23 cellular contexts compared by ENCODE assay signal in the genomic region with DNA sequence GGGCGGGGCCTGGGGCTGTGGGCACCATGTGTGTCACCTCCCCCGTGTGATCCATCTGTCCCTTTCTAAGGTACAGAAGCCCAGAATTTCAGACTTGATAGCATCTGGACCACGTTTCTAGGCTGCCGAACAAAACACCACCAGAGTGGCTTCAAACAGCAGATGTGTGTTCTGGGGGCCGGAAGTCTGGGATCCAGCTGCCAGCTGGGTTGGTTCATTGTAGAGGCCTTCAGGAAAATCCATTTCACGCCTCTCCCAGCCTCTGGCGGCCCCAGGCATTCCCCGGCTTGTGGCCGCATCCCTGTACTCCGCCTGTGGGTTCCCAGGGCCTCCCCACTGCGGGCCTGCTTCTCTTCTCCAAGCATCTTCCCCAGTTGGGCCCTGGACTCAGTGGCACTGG. TPM values are rescaled to one million over a fixed set of nuclear protein-coding genes. Genes with fewer than 3 reads are reported as not detected.
DNase-seq lines count a peak whose midpoint lies in the region; ATAC-seq and TF ChIP-seq lines count a peak whose summit lies in the region.
"Had no signal": no experiment of that assay in that cellular context is flagged by ENCODE, and none has a peak within 500 bp of the region (broad histone marks: within the 10 kb centered on the region; RNA-seq: fewer than 3 reads in every experiment).

No MANE protein-coding gene starts in this region.

- peak overlapping the region; percentile 78 for H3K27ac Mint-ChIP-seq in CD4-positive, alpha-beta T cell
- no peak overlapping the region for H3K27ac Mint-ChIP-seq in activated T-helper 17 cell treated with anti-CD3 and anti-CD28 coated beads, Interleukin-2, amount 50 U/mL, for 72 hours
- no peak overlapping the region for H3K27ac Mint-ChIP-seq in activated CD8-positive, alpha-beta memory T cell treated with anti-CD3 and anti-CD28 coated beads, Interleukin-2, amount 10 ng/mL, durations not matched to agents 7 days and 5 days

- H3K27ac ChIP-seq in CD4-positive, alpha-beta T cell (ENCODE audit: low read depth, low read length), result no peak overlapping the region
- no peak overlapping the region for H3K27ac ChIP-seq in sigmoid colon
- H3K27ac ChIP-seq: 22Rv1, GM23248, HL-60 had no signal

- no peaks in the 10 kb centered on the region for H3K9me3 ChIP-seq in CD4-positive, alpha-beta T cell (ENCODE audit: control insufficient read depth, low read length)
- no peaks in the 10 kb centered on the region for H3K9me3 ChIP-seq in sigmoid colon
- H3K9me3 ChIP-seq: HAP-1 had no signal

- WGBS in sigmoid colon, 2 donors, result 88 to 89% methylated on average over 11 of the region's 11 CpGs

- CTCF ChIA-PET in CD4-positive, alpha-beta T cell (lab: Charles Lee), result no interaction called here
- CTCF ChIA-PET in activated CD8-positive, alpha-beta memory T cell treated with anti-CD3 and anti-CD28 coated beads, Interleukin-2, amount 10 ng/mL, durations not matched to agents 7 days and 5 days (lab: Charles Lee), result no interaction called here

- H3K9me3 Mint-ChIP-seq in CD4-positive, alpha-beta T cell, result no peaks in the 10 kb centered on the region
- no peaks in the 10 kb centered on the region for H3K9me3 Mint-ChIP-seq in activated T-helper 17 cell treated with anti-CD3 and anti-CD28 coated beads, Interleukin-2, amount 50 U/mL, for 72 hours
- peaks cover under 1% of the 10 kb centered on the region for H3K9me3 Mint-ChIP-seq in activated CD8-positive, alpha-beta memory T cell treated with anti-CD3 and anti-CD28 coated beads, Interleukin-2, amount 10 ng/mL, durations not matched to agents 7 days and 5 days (ENCODE audit: low read depth)
- H3K9me3 Mint-ChIP-seq: CD4-positive, alpha-beta memory T cell had no signal

- no peaks in the 10 kb centered on the region for H3K27me3 Mint-ChIP-seq in CD4-positive, alpha-beta T cell
- no peaks in the 10 kb centered on the region for H3K27me3 Mint-ChIP-seq in activated T-helper 17 cell treated with anti-CD3 and anti-CD28 coated beads, Interleukin-2, amount 50 U/mL, for 72 hours
- no peaks in the 10 kb centered on the region for H3K27me3 Mint-ChIP-seq in activated CD8-positive, alpha-beta memory T cell treated with anti-CD3 and anti-CD28 coated beads, Interleukin-2, amount 10 ng/mL, durations not matched to agents 7 days and 5 days
- H3K27me3 Mint-ChIP-seq: CD4-positive, alpha-beta memory T cell had no signal

- DNase-seq in DMS 273 (lab: John Stamatoyannopoulos, UW; ENCODE audit: unreplicated experiment) (peak; percentile 46), DMS 273 treated with DMSO at 0.1 percent for 48 hours (lab: John Stamatoyannopoulos, UW) (no peak), sigmoid colon (peak; percentile 54), RPMI8226 (no peak)
- DNase-seq in CD4-positive, alpha-beta T cell, result no peak
- DNase-seq in activated CD8-positive, alpha-beta memory T cell treated with anti-CD3 and anti-CD28 coated beads, Interleukin-2, amount 10 ng/mL, durations not matched to agents 7 days and 5 days, result no peak
- DNase-seq in central memory CD4-positive, alpha-beta T cell, result no peak
- DNase-seq: DMS53, EL, GM23248, IMR-90, Karpas-422, NCI-H1092 treated with DMSO at 0.1 percent for 48 hours, NCI-H2081 treated with DMSO at 0.1 percent for 48 hours, NCI-H510A, NCI-H748 treated with DMSO at 0.1 percent for 48 hours had no signal

- peaks cover 0 to 22% (median 20%) of the 10 kb centered on the region in 4 donors for H3K4me1 ChIP-seq in sigmoid colon
- H3K4me1 ChIP-seq: HAP-1 had no signal

- H3K4me1 Mint-ChIP-seq in CD4-positive, alpha-beta T cell (ENCODE audit: low read depth), result peaks cover 10% of the 10 kb centered on the region
- H3K4me1 Mint-ChIP-seq in activated T-helper 17 cell treated with anti-CD3 and anti-CD28 coated beads, Interleukin-2, amount 50 U/mL, for 72 hours, result no peaks in the 10 kb centered on the region
- H3K4me1 Mint-ChIP-seq in activated CD8-positive, alpha-beta memory T cell treated with anti-CD3 and anti-CD28 coated beads, Interleukin-2, amount 10 ng/mL, durations not matched to agents 7 days and 5 days, result peaks cover 6% of the 10 kb centered on the region

- H3K27me3 ChIP-seq in CD4-positive, alpha-beta T cell (ENCODE audit: control insufficient read depth, insufficient read depth, low read length), result no peaks in the 10 kb centered on the region
- no peaks in the 10 kb centered on the region for H3K27me3 ChIP-seq in sigmoid colon

- TF ChIP-seq EP300 in sigmoid colon (IDR thresholded peaks at IDR 0.05), result no peak

- no peak for TF ChIP-seq POLR2A in sigmoid colon (IDR thresholded peaks at IDR 0.05)

- no peak overlapping the region for H3K4me3 ChIP-seq in sigmoid colon
- H3K4me3 ChIP-seq: GM12878, GM23248, HAP-1 had no signal

- POLR2A ChIA-PET in CD4-positive, alpha-beta T cell (lab: Charles Lee), result no interaction called here

- no peaks in the 10 kb centered on the region for H3K36me3 ChIP-seq in sigmoid colon
- H3K36me3 ChIP-seq: HAP-1 had no signal

- H3K4me3 Mint-ChIP-seq in CD4-positive, alpha-beta T cell, result no peak overlapping the region
- H3K4me3 Mint-ChIP-seq in activated T-helper 17 cell treated with anti-CD3 and anti-CD28 coated beads, Interleukin-2, amount 50 U/mL, for 72 hours, result peak overlapping the region; percentile 57
- no peak overlapping the region for H3K4me3 Mint-ChIP-seq in activated CD8-positive, alpha-beta memory T cell treated with anti-CD3 and anti-CD28 coated beads, Interleukin-2, amount 10 ng/mL, durations not matched to agents 7 days and 5 days

- H3K36me3 Mint-ChIP-seq in CD4-positive, alpha-beta T cell (ENCODE audit: low read depth), result no peaks in the 10 kb centered on the region
- no peaks in the 10 kb centered on the region for H3K36me3 Mint-ChIP-seq in activated T-helper 17 cell treated with anti-CD3 and anti-CD28 coated beads, Interleukin-2, amount 50 U/mL, for 72 hours (ENCODE audit: low read depth)
- no peaks in the 10 kb centered on the region for H3K36me3 Mint-ChIP-seq in activated CD8-positive, alpha-beta memory T cell treated with anti-CD3 and anti-CD28 coated beads, Interleukin-2, amount 10 ng/mL, durations not matched to agents 7 days and 5 days
- H3K36me3 Mint-ChIP-seq: CD4-positive, alpha-beta memory T cell had no signal

- no peak for ATAC-seq in CD4-positive, alpha-beta T cell (ENCODE audit: poor library complexity)
- no peak for ATAC-seq in activated T-helper 17 cell treated with anti-CD3 and anti-CD28 coated beads, Interleukin-2, amount 50 U/mL, for 72 hours (replicated peaks)
- ATAC-seq in activated CD8-positive, alpha-beta memory T cell treated with anti-CD3 and anti-CD28 coated beads, Interleukin-2, amount 10 ng/mL, durations not matched to agents 7 days and 5 days, result no peak

- no peak for TF ChIP-seq CTCF in CD4-positive, alpha-beta T cell (IDR thresholded peaks at IDR 0.05)
- TF ChIP-seq CTCF in sigmoid colon (IDR thresholded peaks at IDR 0.05), result no peak

- intact Hi-C loops in CD4-positive, alpha-beta T cell (cut with DNase I, micrococcal nuclease), result no loop called here
- intact Hi-C loops in sigmoid colon (cut with DNase I), result no loop called here

RNA-seq across cellular contexts. Expression of a gene that starts 39.6 kb away (rescaled TPM):
- total RNA-seq in CD4-positive, alpha-beta T cell, result not detected
- not detected for total RNA-seq in activated T-helper 17 cell treated with anti-CD3 and anti-CD28 coated beads, Interleukin-2, amount 50 U/mL, for 72 hours
- under 1 TPM in 1 of 4 donors, not detected in 3; 0.28 TPM for total RNA-seq in sigmoid colon
- polyA plus RNA-seq in sigmoid colon, result under 1 TPM in 1 of 3 donors, not detected in 2; 0.04 TPM
- total RNA-seq in activated CD8-positive, alpha-beta memory T cell treated with anti-CD3 and anti-CD28 coated beads, Interleukin-2, amount 10 ng/mL, durations not matched to agents 7 days and 5 days, result not detected
- total RNA-seq: CD4-positive, alpha-beta memory T cell; GM12878; GM23248; HT1080 had no signal
- polyA plus RNA-seq: CD4-positive, alpha-beta memory T cell had no signal

RNA-seq across cellular contexts. Expression of a gene that starts 52.0 kb away (rescaled TPM):
- total RNA-seq in CD4-positive, alpha-beta T cell, result not detected
- total RNA-seq in activated T-helper 17 cell treated with anti-CD3 and anti-CD28 coated beads, Interleukin-2, amount 50 U/mL, for 72 hours, result not detected
- 1 to 10 TPM in 3 of 4 donors, under 1 TPM in 1; 0.54 to 8.3 (median 3.0) TPM for total RNA-seq in sigmoid colon
- polyA plus RNA-seq in sigmoid colon, result 1 to 10 TPM in 2 of 3 donors, under 1 TPM in 1; 0.46 to 2.4 (median 1.8) TPM
- not detected for total RNA-seq in activated CD8-positive, alpha-beta memory T cell treated with anti-CD3 and anti-CD28 coated beads, Interleukin-2, amount 10 ng/mL, durations not matched to agents 7 days and 5 days
- total RNA-seq: CD4-positive, alpha-beta memory T cell; GM12878; HT1080 had no signal
- polyA plus RNA-seq: CD4-positive, alpha-beta memory T cell; GM12878 had no signal

Comparison
In these comparisons a context has a peak if more than half of its experiments do, and no peak if none do; other contexts are left out.
1. DNase-seq: peak in DMS 273 (single experiment) and sigmoid colon (single experiment); none in DMS 273 treated with DMSO at 0.1 percent for 48 hours (single experiment), CD4-positive, alpha-beta T cell (0 of 10), RPMI8226 (single experiment), activated CD8-positive, alpha-beta memory T cell treated with anti-CD3 and anti-CD28 coated beads, Interleukin-2, amount 10 ng/mL, durations not matched to agents 7 days and 5 days (single experiment) and central memory CD4-positive, alpha-beta T cell (single experiment).